ENCODE assay signal across 1 cellular context in the genomic region with DNA sequence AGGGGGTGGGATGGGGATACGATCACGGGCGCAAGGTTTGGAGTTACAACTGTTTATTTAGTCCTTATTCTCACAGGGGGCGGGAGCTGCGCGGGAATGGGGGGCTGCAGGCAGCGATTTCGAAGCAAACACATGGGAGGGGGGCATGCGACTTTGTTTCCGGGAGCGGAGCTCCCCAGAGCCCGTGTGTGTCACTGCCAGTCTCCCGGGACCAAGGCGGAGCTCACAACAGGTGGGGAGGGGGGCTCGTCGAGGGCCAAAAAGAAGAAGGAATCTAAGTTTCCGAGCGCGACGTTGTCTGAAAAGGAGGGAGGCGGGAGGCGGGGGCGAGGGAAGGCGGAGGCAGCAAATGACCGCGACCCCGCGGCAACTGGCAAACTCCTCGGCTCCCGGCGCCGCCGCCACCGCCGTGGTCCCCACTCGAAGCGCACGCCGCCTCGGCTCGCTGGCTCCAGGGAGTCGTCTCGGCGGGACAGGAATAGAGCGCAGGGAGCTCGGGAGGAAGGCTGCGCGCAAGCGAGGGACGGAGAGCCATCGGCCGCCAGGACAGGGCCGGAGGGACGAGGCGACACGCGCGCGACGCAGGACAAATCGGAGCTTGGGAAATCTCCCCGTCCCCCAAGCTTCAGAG.
TF ChIP-seq lines count a peak whose summit lies in the region.

No MANE protein-coding gene starts in this region.

TF ChIP-seq in HepG2, 621 proteins besides CTCF, POLR2A, EP300 and RAD21 (continued from another document and continues in another):
- TF ChIP-seq, protein P1, sequence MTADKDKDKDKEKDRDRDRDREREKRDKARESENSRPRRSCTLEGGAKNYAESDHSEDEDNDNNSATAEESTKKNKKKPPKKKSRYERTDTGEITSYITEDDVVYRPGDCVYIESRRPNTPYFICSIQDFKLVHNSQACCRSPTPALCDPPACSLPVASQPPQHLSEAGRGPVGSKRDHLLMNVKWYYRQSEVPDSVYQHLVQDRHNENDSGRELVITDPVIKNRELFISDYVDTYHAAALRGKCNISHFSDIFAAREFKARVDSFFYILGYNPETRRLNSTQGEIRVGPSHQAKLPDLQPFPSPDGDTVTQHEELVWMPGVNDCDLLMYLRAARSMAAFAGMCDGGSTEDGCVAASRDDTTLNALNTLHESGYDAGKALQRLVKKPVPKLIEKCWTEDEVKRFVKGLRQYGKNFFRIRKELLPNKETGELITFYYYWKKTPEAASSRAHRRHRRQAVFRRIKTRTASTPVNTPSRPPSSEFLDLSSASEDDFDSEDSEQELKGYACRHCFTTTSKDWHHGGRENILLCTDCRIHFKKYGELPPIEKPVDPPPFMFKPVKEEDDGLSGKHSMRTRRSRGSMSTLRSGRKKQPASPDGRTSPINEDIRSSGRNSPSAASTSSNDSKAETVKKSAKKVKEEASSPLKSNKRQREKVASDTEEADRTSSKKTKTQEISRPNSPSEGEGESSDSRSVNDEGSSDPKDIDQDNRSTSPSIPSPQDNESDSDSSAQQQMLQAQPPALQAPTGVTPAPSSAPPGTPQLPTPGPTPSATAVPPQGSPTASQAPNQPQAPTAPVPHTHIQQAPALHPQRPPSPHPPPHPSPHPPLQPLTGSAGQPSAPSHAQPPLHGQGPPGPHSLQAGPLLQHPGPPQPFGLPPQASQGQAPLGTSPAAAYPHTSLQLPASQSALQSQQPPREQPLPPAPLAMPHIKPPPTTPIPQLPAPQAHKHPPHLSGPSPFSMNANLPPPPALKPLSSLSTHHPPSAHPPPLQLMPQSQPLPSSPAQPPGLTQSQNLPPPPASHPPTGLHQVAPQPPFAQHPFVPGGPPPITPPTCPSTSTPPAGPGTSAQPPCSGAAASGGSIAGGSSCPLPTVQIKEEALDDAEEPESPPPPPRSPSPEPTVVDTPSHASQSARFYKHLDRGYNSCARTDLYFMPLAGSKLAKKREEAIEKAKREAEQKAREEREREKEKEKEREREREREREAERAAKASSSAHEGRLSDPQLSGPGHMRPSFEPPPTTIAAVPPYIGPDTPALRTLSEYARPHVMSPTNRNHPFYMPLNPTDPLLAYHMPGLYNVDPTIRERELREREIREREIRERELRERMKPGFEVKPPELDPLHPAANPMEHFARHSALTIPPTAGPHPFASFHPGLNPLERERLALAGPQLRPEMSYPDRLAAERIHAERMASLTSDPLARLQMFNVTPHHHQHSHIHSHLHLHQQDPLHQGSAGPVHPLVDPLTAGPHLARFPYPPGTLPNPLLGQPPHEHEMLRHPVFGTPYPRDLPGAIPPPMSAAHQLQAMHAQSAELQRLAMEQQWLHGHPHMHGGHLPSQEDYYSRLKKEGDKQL (CRISPR knock-in tag; IDR thresholded peaks at IDR 0.05; ENCODE audit: low read depth): no peak
- TF ChIP-seq, protein P2, sequence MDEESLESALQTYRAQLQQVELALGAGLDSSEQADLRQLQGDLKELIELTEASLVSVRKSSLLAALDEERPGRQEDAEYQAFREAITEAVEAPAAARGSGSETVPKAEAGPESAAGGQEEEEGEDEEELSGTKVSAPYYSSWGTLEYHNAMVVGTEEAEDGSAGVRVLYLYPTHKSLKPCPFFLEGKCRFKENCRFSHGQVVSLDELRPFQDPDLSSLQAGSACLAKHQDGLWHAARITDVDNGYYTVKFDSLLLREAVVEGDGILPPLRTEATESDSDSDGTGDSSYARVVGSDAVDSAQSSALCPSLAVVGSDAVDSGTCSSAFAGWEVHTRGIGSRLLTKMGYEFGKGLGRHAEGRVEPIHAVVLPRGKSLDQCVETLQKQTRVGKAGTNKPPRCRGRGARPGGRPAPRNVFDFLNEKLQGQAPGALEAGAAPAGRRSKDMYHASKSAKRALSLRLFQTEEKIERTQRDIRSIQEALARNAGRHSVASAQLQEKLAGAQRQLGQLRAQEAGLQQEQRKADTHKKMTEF (CRISPR knock-in tag; IDR thresholded peaks at IDR 0.05): peak; percentile 59; the same call in 1 of the 2 replicates
- TF ChIP-seq ZC3H13 (CRISPR knock-in tag; IDR thresholded peaks at IDR 0.05) (0 out of 2 replicates have a peak, but pooled peaks have one; percentile 44), MYPOP (CRISPR knock-in tag; IDR thresholded peaks at IDR 0.05) (peak; percentile 52; the same call in 1 of the 2 replicates), NRL (CRISPR knock-in tag; IDR thresholded peaks at IDR 0.05; ENCODE audit: borderline replicate concordance) (peak; percentile 69; the same call in 1 of the 2 replicates), XBP1 (CRISPR knock-in tag; IDR thresholded peaks at IDR 0.05) (no peak), SMAD3 (CRISPR knock-in tag; IDR thresholded peaks at IDR 0.05) (no peak), NCOA2 (CRISPR knock-in tag; IDR thresholded peaks at IDR 0.05) (no peak), SIN3A (IDR thresholded peaks at IDR 0.05; ENCODE audit: borderline replicate concordance, low read depth, low read length) (no peak), CBX5 (CRISPR knock-in tag; IDR thresholded peaks at IDR 0.05; ENCODE audit: borderline replicate concordance) (0 out of 2 replicates have a peak, but pooled peaks have one; percentile 40), ZSCAN21 (CRISPR knock-in tag; IDR thresholded peaks at IDR 0.05; ENCODE audit: borderline replicate concordance) (peak; percentile 80), IRF1 (CRISPR knock-in tag; IDR thresholded peaks at IDR 0.05; ENCODE audit: low read depth) (no peak), ERF (CRISPR knock-in tag; IDR thresholded peaks at IDR 0.05) (peak; percentile 28; the same call in 1 of the 2 replicates), RXRA (CRISPR knock-in tag; IDR thresholded peaks at IDR 0.05) (peak; percentile 64), MAZ (IDR thresholded peaks at IDR 0.05; ENCODE audit: borderline replicate concordance, low read depth, low read length) (0 out of 2 replicates have a peak, but pooled peaks have one; percentile 5), MAZ (CRISPR knock-in tag; IDR thresholded peaks at IDR 0.05; ENCODE audit: low read depth) (peak; percentile 19; the same call in 1 of the 2 replicates), KLF11 (CRISPR knock-in tag; IDR thresholded peaks at IDR 0.05) (peak; percentile 2; the same call in 1 of the 2 replicates), ZNF225 (CRISPR knock-in tag; IDR thresholded peaks at IDR 0.05) (no peak; the same call in 1 of the 2 replicates), DNMT1 (CRISPR knock-in tag; IDR thresholded peaks at IDR 0.05) (0 out of 2 replicates have a peak, but pooled peaks have one; percentile 35), PCBP1 (IDR thresholded peaks at IDR 0.05; ENCODE audit: borderline replicate concordance, low read depth, low read length) (peak; percentile 45; the same call in 1 of the 2 replicates), ZNF235 (CRISPR knock-in tag; IDR thresholded peaks at IDR 0.05; ENCODE audit: borderline replicate concordance) (no peak), BRD4 (CRISPR knock-in tag; IDR thresholded peaks at IDR 0.05) (0 out of 2 replicates have a peak, but pooled peaks have one; percentile 55)
- TF ChIP-seq, protein P3, sequence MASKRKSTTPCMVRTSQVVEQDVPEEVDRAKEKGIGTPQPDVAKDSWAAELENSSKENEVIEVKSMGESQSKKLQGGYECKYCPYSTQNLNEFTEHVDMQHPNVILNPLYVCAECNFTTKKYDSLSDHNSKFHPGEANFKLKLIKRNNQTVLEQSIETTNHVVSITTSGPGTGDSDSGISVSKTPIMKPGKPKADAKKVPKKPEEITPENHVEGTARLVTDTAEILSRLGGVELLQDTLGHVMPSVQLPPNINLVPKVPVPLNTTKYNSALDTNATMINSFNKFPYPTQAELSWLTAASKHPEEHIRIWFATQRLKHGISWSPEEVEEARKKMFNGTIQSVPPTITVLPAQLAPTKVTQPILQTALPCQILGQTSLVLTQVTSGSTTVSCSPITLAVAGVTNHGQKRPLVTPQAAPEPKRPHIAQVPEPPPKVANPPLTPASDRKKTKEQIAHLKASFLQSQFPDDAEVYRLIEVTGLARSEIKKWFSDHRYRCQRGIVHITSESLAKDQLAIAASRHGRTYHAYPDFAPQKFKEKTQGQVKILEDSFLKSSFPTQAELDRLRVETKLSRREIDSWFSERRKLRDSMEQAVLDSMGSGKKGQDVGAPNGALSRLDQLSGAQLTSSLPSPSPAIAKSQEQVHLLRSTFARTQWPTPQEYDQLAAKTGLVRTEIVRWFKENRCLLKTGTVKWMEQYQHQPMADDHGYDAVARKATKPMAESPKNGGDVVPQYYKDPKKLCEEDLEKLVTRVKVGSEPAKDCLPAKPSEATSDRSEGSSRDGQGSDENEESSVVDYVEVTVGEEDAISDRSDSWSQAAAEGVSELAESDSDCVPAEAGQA (IDR thresholded peaks at IDR 0.05; ENCODE audit: low read depth): no peak
- TF ChIP-seq, protein P3 (CRISPR knock-in tag; IDR thresholded peaks at IDR 0.05; ENCODE audit: borderline replicate concordance): no peak
- TF ChIP-seq, protein P4, sequence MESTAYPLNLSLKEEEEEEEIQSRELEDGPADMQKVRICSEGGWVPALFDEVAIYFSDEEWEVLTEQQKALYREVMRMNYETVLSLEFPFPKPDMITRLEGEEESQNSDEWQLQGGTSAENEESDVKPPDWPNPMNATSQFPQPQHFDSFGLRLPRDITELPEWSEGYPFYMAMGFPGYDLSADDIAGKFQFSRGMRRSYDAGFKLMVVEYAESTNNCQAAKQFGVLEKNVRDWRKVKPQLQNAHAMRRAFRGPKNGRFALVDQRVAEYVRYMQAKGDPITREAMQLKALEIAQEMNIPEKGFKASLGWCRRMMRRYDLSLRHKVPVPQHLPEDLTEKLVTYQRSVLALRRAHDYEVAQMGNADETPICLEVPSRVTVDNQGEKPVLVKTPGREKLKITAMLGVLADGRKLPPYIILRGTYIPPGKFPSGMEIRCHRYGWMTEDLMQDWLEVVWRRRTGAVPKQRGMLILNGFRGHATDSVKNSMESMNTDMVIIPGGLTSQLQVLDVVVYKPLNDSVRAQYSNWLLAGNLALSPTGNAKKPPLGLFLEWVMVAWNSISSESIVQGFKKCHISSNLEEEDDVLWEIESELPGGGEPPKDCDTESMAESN (CRISPR knock-in tag; conservative IDR thresholded peaks at IDR 0.05): peak; percentile 23
- TF ChIP-seq, protein P5, sequence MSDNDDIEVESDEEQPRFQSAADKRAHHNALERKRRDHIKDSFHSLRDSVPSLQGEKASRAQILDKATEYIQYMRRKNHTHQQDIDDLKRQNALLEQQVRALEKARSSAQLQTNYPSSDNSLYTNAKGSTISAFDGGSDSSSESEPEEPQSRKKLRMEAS (IDR thresholded peaks at IDR 0.05): peak; percentile 51
- TF ChIP-seq, protein P6, sequence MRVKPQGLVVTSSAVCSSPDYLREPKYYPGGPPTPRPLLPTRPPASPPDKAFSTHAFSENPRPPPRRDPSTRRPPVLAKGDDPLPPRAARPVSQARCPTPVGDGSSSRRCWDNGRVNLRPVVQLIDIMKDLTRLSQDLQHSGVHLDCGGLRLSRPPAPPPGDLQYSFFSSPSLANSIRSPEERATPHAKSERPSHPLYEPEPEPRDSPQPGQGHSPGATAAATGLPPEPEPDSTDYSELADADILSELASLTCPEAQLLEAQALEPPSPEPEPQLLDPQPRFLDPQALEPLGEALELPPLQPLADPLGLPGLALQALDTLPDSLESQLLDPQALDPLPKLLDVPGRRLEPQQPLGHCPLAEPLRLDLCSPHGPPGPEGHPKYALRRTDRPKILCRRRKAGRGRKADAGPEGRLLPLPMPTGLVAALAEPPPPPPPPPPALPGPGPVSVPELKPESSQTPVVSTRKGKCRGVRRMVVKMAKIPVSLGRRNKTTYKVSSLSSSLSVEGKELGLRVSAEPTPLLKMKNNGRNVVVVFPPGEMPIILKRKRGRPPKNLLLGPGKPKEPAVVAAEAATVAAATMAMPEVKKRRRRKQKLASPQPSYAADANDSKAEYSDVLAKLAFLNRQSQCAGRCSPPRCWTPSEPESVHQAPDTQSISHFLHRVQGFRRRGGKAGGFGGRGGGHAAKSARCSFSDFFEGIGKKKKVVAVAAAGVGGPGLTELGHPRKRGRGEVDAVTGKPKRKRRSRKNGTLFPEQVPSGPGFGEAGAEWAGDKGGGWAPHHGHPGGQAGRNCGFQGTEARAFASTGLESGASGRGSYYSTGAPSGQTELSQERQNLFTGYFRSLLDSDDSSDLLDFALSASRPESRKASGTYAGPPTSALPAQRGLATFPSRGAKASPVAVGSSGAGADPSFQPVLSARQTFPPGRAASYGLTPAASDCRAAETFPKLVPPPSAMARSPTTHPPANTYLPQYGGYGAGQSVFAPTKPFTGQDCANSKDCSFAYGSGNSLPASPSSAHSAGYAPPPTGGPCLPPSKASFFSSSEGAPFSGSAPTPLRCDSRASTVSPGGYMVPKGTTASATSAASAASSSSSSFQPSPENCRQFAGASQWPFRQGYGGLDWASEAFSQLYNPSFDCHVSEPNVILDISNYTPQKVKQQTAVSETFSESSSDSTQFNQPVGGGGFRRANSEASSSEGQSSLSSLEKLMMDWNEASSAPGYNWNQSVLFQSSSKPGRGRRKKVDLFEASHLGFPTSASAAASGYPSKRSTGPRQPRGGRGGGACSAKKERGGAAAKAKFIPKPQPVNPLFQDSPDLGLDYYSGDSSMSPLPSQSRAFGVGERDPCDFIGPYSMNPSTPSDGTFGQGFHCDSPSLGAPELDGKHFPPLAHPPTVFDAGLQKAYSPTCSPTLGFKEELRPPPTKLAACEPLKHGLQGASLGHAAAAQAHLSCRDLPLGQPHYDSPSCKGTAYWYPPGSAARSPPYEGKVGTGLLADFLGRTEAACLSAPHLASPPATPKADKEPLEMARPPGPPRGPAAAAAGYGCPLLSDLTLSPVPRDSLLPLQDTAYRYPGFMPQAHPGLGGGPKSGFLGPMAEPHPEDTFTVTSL (CRISPR knock-in tag; IDR thresholded peaks at IDR 0.05; ENCODE audit: borderline replicate concordance): 0 out of 2 replicates have a peak, but pooled peaks have one; percentile 8
